9 cellular contexts compared by ENCODE assay signal in genomic region chr11:117950999-117951961, GRCh38. TPM values are rescaled to one million over a fixed set of nuclear protein-coding genes. Genes with fewer than 3 reads are reported as not detected.
DNase-seq lines count a peak whose midpoint lies in the region; ATAC-seq, FAIRE-seq and TF ChIP-seq lines count a peak whose summit lies in the region.
"Had no signal": no experiment of that assay in that cellular context is flagged by ENCODE, and none has a peak within 500 bp of the region (broad histone marks: within the 10 kb centered on the region; RNA-seq: fewer than 3 reads in every experiment).

No MANE protein-coding gene starts in this region.

- no peak overlapping the region for H3K27ac ChIP-seq in coronary artery
- H3K27ac ChIP-seq in kidney (ENCODE audit: low read depth in 2 of 2, low read length in 2 of 2): no peak overlapping the region

- peaks cover 0 to 7% of the 10 kb centered on the region in 2 donors for H3K4me1 ChIP-seq in kidney (ENCODE audit: control insufficient read depth in 1 of 2, insufficient read depth in 1 of 2, low read depth in 1 of 2, low read length in 2 of 2)

- peak; percentile 89 for ATAC-seq in stimulated activated memory B cell treated with anti-CD40 and anti-IgM and Interleukin-4, amounts not matched to agents 10 μg/mL and 1 μg/mL and 100 μg/mL, for 72 hours
- no peak for ATAC-seq in GM21723 (IDR thresholded peaks at IDR 0.05; ENCODE audit: unreplicated experiment)

- intact Hi-C loops in kidney (cut with DNase I): no loop called here

- peaks cover 92% of the 10 kb centered on the region for H3K4me1 Mint-ChIP-seq in activated naive CD4-positive, alpha-beta T cell treated with anti-CD3 and anti-CD28 coated beads, Interleukin-2, amount 50 U/mL, for 24 hours
- peaks cover 59% of the 10 kb centered on the region for H3K4me1 Mint-ChIP-seq in stimulated activated memory B cell treated with anti-CD40 and anti-IgM and Interleukin-4, amounts not matched to agents 10 μg/mL and 1 μg/mL and 100 μg/mL, for 72 hours

- TF ChIP-seq CTCF in coronary artery (IDR thresholded peaks at IDR 0.05) (no peak), kidney (IDR thresholded peaks at IDR 0.05; ENCODE audit: borderline replicate concordance, extremely low read depth, insufficient read depth) (no peak)

- H3K4me3 Mint-ChIP-seq in activated naive CD4-positive, alpha-beta T cell treated with anti-CD3 and anti-CD28 coated beads, Interleukin-2, amount 50 U/mL, for 24 hours: peak overlapping the region; percentile 77
- H3K4me3 Mint-ChIP-seq in stimulated activated memory B cell treated with anti-CD40 and anti-IgM and Interleukin-4, amounts not matched to agents 10 μg/mL and 1 μg/mL and 100 μg/mL, for 72 hours: peak overlapping the region; percentile 58

- FAIRE-seq in kidney (lab: Jason Lieb, UNC): no peak

- H3K27ac Mint-ChIP-seq in activated naive CD4-positive, alpha-beta T cell treated with anti-CD3 and anti-CD28 coated beads, Interleukin-2, amount 50 U/mL, for 24 hours: peak overlapping the region; percentile 31
- H3K27ac Mint-ChIP-seq in stimulated activated memory B cell treated with anti-CD40 and anti-IgM and Interleukin-4, amounts not matched to agents 10 μg/mL and 1 μg/mL and 100 μg/mL, for 72 hours: peak overlapping the region; percentile 81

- H3K9ac ChIP-seq in kidney (ENCODE audit: low read length in 2 of 2): no peak overlapping the region

- no peaks in the 10 kb centered on the region for H3K36me3 ChIP-seq in kidney (ENCODE audit: control insufficient read depth in 1 of 2, insufficient read depth in 2 of 2, low read length in 2 of 2)

- H3K27me3 Mint-ChIP-seq in activated naive CD4-positive, alpha-beta T cell treated with anti-CD3 and anti-CD28 coated beads, Interleukin-2, amount 50 U/mL, for 24 hours: no peaks in the 10 kb centered on the region
- no peaks in the 10 kb centered on the region for H3K27me3 Mint-ChIP-seq in stimulated activated memory B cell treated with anti-CD40 and anti-IgM and Interleukin-4, amounts not matched to agents 10 μg/mL and 1 μg/mL and 100 μg/mL, for 72 hours

- H3K4me3 ChIP-seq in coronary artery: no peak overlapping the region
- no peak overlapping the region for H3K4me3 ChIP-seq in kidney (ENCODE audit: low read length in 2 of 2)

- DNase-seq in NCI-H2171 treated with DMSO at 0.1 percent for 48 hours (lab: John Stamatoyannopoulos, UW) (peak; percentile 5), NCI-H2171 (lab: John Stamatoyannopoulos, UW) (no peak), NOMO-1 treated with DMSO at 0.1 percent for 48 hours (lab: John Stamatoyannopoulos, UW; ENCODE audit: unreplicated experiment) (peak; percentile 74), coronary artery (ENCODE audit: low spot score) (no peak), kidney (no peak)

- no peaks in the 10 kb centered on the region for H3K9me3 Mint-ChIP-seq in activated naive CD4-positive, alpha-beta T cell treated with anti-CD3 and anti-CD28 coated beads, Interleukin-2, amount 50 U/mL, for 24 hours
- peaks cover 4% of the 10 kb centered on the region for H3K9me3 Mint-ChIP-seq in stimulated activated memory B cell treated with anti-CD40 and anti-IgM and Interleukin-4, amounts not matched to agents 10 μg/mL and 1 μg/mL and 100 μg/mL, for 72 hours

- H3K9me3 ChIP-seq in kidney (ENCODE audit: control insufficient read depth in 1 of 2, low read length in 2 of 2): no peaks in the 10 kb centered on the region

- no peaks in the 10 kb centered on the region for H3K36me3 Mint-ChIP-seq in activated naive CD4-positive, alpha-beta T cell treated with anti-CD3 and anti-CD28 coated beads, Interleukin-2, amount 50 U/mL, for 24 hours
- peaks cover 5% of the 10 kb centered on the region for H3K36me3 Mint-ChIP-seq in stimulated activated memory B cell treated with anti-CD40 and anti-IgM and Interleukin-4, amounts not matched to agents 10 μg/mL and 1 μg/mL and 100 μg/mL, for 72 hours

RNA-seq across cellular contexts. Expression of gene TMPRSS13, which starts 22.1 kb away (rescaled TPM):
- total RNA-seq in kidney: 1.9 TPM
- 1.2 TPM for polyA plus RNA-seq in kidney (ENCODE audit: insufficient read depth, low read depth, low replicate concordance)
- total RNA-seq: A673 had no signal

RNA-seq across cellular contexts. Expression of gene IL10RA, which starts 34.9 kb away (rescaled TPM):
- total RNA-seq in kidney: 37.2 TPM
- 1.8 TPM for polyA plus RNA-seq in kidney (ENCODE audit: insufficient read depth, low read depth, low replicate concordance)
- total RNA-seq: A673 had no signal

Comparison
In these comparisons a context has a peak if more than half of its experiments do, and no peak if none do; other contexts are left out.
1. DNase-seq: peak in NCI-H2171 treated with DMSO at 0.1 percent for 48 hours (single experiment) and NOMO-1 treated with DMSO at 0.1 percent for 48 hours (single experiment); none in NCI-H2171 (single experiment), coronary artery (single experiment) and kidney (single experiment).